Comparison of ENCODE assay signal across 13 cellular contexts in the genomic region with DNA sequence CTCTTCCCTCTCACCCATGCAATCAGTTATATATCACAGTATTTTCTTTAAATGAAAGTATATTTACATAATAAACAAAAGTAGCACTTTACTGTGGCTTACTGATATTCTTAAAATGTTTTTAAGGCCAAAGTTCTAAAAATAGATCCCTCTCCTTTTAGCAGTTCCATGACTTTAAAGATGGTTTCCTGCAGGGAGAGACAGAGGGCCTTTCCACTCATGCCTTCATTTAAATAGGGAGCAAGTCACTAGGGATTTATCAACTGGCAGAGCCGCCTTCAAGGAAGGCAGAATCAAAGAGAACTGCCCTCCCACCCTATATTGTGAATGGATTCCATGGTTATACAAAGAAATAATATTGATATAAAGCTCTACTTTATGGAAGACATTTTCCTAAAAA. TPM values are rescaled to one million over a fixed set of nuclear protein-coding genes. Genes with fewer than 3 reads are reported as not detected.
DNase-seq lines count a peak whose midpoint lies in the region; ATAC-seq and TF ChIP-seq lines count a peak whose summit lies in the region.
"Had no signal": no experiment of that assay in that cellular context is flagged by ENCODE, and none has a peak within 500 bp of the region (broad histone marks: within the 10 kb centered on the region; RNA-seq: fewer than 3 reads in every experiment).

No MANE protein-coding gene starts in this region.

- H3K9me3 ChIP-seq in hepatocyte (ENCODE audit: low read depth): no peaks in the 10 kb centered on the region
- H3K9me3 ChIP-seq: MG63, tibial nerve had no signal

- H3K4me1 Mint-ChIP-seq in T-helper 2 cell treated with Interferon-gamma antibody and Interleukin-4, amounts not matched to agents 5 μg/mL and 100 μg/mL, for 36 hours (ENCODE audit: low read depth): peaks cover 49% of the 10 kb centered on the region
- peaks cover 69% of the 10 kb centered on the region for H3K4me1 Mint-ChIP-seq in stimulated activated naive CD8-positive, alpha-beta T cell treated with anti-CD3 and anti-CD28 coated beads, Interleukin-15, amount 100 ng/mL, for 72 hours

- TF ChIP-seq CTCF in hepatocyte (IDR thresholded peaks at IDR 0.05; ENCODE audit: poor library complexity): no peak

- 78% methylated on average over 1 of the region's 1 CpG for WGBS in hepatocyte (ENCODE audit: low lambda C conversion rate, missing lambda C conversion rate)

- DNase-seq in T-helper 2 cell treated with Interferon-gamma antibody and Interleukin-4, amounts not matched to agents 5 μg/mL and 100 μg/mL, for 36 hours (ENCODE audit: low spot score): no peak
- DNase-seq in T-helper 2 cell: no peak
- peak; percentile 33 for DNase-seq in NCI-H69 (lab: John Stamatoyannopoulos, UW)
- DNase-seq in hepatocyte (ENCODE audit: low spot score): no peak
- no peak for DNase-seq in stimulated activated naive CD8-positive, alpha-beta T cell treated with anti-CD3 and anti-CD28 coated beads, Interleukin-15, amount 100 ng/mL, for 72 hours
- DNase-seq in MV-4-11 (lab: John Stamatoyannopoulos, UW): no peak
- no peak for DNase-seq in head of caudate nucleus

- peaks cover 33% of the 10 kb centered on the region for H3K4me1 ChIP-seq in hepatocyte (ENCODE audit: insufficient read depth)

- H2AFZ ChIP-seq in hepatocyte: no peak overlapping the region

- H3K27ac Mint-ChIP-seq in T-helper 2 cell treated with Interferon-gamma antibody and Interleukin-4, amounts not matched to agents 5 μg/mL and 100 μg/mL, for 36 hours: peak overlapping the region; percentile 82
- peak overlapping the region; percentile 63 to 96 for H3K27ac Mint-ChIP-seq in stimulated activated naive CD8-positive, alpha-beta T cell treated with anti-CD3 and anti-CD28 coated beads, Interleukin-15, amount 100 ng/mL, for 72 hours

- no peaks in the 10 kb centered on the region for H3K9me2 ChIP-seq in hepatocyte (replicated peaks; ENCODE audit: insufficient read depth)

- no peak overlapping the region for H3K4me3 ChIP-seq in hepatocyte
- H3K4me3 ChIP-seq: MG63 had no signal

- intact Hi-C loops in head of caudate nucleus (cut with DNase I): no loop called here

- H3K27ac ChIP-seq in hepatocyte: peak overlapping the region; percentile 82
- H3K27ac ChIP-seq: epithelial cell of prostate, HL-60 had no signal

- H4K20me1 ChIP-seq in hepatocyte (ENCODE audit: insufficient read depth, poor library complexity, severe bottlenecking): no peaks in the 10 kb centered on the region

- no peak for ATAC-seq in stimulated activated naive CD8-positive, alpha-beta T cell treated with anti-CD3 and anti-CD28 coated beads, Interleukin-15, amount 100 ng/mL, for 72 hours
- no peak for ATAC-seq in GM18868 (IDR thresholded peaks at IDR 0.05; ENCODE audit: unreplicated experiment)
- ATAC-seq: Panc1 had no signal

- no peak overlapping the region for H3K4me3 Mint-ChIP-seq in T-helper 2 cell treated with Interferon-gamma antibody and Interleukin-4, amounts not matched to agents 5 μg/mL and 100 μg/mL, for 36 hours
- peak overlapping the region; percentile 63 to 70 for H3K4me3 Mint-ChIP-seq in stimulated activated naive CD8-positive, alpha-beta T cell treated with anti-CD3 and anti-CD28 coated beads, Interleukin-15, amount 100 ng/mL, for 72 hours

- peak overlapping the region; percentile 68 for H3K4me2 ChIP-seq in hepatocyte

- H3K9me3 Mint-ChIP-seq in T-helper 2 cell treated with Interferon-gamma antibody and Interleukin-4, amounts not matched to agents 5 μg/mL and 100 μg/mL, for 36 hours: no peaks in the 10 kb centered on the region
- H3K9me3 Mint-ChIP-seq in stimulated activated naive CD8-positive, alpha-beta T cell treated with anti-CD3 and anti-CD28 coated beads, Interleukin-15, amount 100 ng/mL, for 72 hours: no peaks in the 10 kb centered on the region

- no peaks in the 10 kb centered on the region for H3K27me3 ChIP-seq in hepatocyte
- H3K27me3 ChIP-seq: MG63, tibial nerve had no signal

- no peaks in the 10 kb centered on the region for H3K36me3 ChIP-seq in hepatocyte (replicated peaks; ENCODE audit: insufficient read depth, low read depth)
- H3K36me3 ChIP-seq: MG63, tibial nerve had no signal

- no peaks in the 10 kb centered on the region for H3K27me3 Mint-ChIP-seq in T-helper 2 cell treated with Interferon-gamma antibody and Interleukin-4, amounts not matched to agents 5 μg/mL and 100 μg/mL, for 36 hours (ENCODE audit: low read depth)
- H3K27me3 Mint-ChIP-seq in stimulated activated naive CD8-positive, alpha-beta T cell treated with anti-CD3 and anti-CD28 coated beads, Interleukin-15, amount 100 ng/mL, for 72 hours: no peaks in the 10 kb centered on the region

- peaks cover 93% of the 10 kb centered on the region for H3K79me2 ChIP-seq in hepatocyte

- H3K36me3 Mint-ChIP-seq in T-helper 2 cell treated with Interferon-gamma antibody and Interleukin-4, amounts not matched to agents 5 μg/mL and 100 μg/mL, for 36 hours (ENCODE audit: low read depth): peaks cover 14% of the 10 kb centered on the region

RNA-seq across cellular contexts. Expression of a gene that starts 55.5 kb away (rescaled TPM):
- 74.1 and 78.0 TPM in 2 replicates for total RNA-seq in hepatocyte
- polyA plus RNA-seq in hepatocyte: 13.4 and 14.3 TPM in 2 replicates
